Comparison of ENCODE assay signal across 1 cellular context in the genomic region with DNA sequence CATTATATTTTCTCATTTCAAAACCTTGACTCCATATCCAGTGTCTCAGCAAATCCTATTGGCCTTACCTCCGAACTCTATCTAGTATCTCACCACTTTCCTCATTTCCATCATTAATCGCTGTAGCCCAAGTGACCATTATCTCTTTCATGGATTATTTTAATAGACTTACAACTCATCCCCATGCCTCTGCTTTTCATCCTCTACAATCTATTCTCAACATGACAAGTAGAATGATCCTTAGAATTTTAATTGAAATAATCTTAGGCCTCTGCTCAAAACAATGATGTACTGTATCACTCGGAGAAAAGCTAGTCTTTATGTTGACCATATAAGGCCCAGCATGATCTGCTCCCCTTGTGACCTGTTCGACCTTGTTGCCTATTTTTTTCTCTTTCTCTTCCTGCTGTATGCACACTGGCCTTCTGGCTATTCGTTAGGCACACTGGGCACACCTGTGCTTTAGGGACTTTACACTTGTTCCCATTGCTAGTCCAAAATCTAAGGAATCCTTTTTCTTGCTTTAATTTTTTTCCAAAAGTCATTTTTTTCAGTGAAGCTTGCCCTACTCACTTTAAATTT.
TF ChIP-seq lines count a peak whose summit lies in the region.

No MANE protein-coding gene starts in this region.

TF ChIP-seq in HepG2, 621 proteins besides CTCF, POLR2A, EP300 and RAD21:
- TF ChIP-seq, protein P1, sequence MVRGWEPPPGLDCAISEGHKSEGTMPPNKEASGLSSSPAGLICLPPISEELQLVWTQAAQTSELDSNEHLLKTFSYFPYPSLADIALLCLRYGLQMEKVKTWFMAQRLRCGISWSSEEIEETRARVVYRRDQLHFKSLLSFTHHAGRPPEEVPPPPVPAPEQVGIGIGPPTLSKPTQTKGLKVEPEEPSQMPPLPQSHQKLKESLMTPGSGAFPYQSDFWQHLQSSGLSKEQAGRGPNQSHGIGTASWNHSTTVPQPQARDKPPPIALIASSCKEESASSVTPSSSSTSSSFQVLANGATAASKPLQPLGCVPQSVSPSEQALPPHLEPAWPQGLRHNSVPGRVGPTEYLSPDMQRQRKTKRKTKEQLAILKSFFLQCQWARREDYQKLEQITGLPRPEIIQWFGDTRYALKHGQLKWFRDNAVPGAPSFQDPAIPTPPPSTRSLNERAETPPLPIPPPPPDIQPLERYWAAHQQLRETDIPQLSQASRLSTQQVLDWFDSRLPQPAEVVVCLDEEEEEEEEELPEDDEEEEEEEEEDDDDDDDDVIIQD (CRISPR knock-in tag; IDR thresholded peaks at IDR 0.05; ENCODE audit: low read depth) = 0 out of 2 replicates have a peak, but pooled peaks have one; percentile 35
- TF ChIP-seq, protein P2, sequence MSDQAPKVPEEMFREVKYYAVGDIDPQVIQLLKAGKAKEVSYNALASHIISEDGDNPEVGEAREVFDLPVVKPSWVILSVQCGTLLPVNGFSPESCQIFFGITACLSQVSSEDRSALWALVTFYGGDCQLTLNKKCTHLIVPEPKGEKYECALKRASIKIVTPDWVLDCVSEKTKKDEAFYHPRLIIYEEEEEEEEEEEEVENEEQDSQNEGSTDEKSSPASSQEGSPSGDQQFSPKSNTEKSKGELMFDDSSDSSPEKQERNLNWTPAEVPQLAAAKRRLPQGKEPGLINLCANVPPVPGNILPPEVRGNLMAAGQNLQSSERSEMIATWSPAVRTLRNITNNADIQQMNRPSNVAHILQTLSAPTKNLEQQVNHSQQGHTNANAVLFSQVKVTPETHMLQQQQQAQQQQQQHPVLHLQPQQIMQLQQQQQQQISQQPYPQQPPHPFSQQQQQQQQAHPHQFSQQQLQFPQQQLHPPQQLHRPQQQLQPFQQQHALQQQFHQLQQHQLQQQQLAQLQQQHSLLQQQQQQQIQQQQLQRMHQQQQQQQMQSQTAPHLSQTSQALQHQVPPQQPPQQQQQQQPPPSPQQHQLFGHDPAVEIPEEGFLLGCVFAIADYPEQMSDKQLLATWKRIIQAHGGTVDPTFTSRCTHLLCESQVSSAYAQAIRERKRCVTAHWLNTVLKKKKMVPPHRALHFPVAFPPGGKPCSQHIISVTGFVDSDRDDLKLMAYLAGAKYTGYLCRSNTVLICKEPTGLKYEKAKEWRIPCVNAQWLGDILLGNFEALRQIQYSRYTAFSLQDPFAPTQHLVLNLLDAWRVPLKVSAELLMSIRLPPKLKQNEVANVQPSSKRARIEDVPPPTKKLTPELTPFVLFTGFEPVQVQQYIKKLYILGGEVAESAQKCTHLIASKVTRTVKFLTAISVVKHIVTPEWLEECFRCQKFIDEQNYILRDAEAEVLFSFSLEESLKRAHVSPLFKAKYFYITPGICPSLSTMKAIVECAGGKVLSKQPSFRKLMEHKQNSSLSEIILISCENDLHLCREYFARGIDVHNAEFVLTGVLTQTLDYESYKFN (CRISPR knock-in tag; conservative IDR thresholded peaks at IDR 0.05) = 0 out of 2 replicates have a peak, but pooled peaks have one; percentile 11
- TF ChIP-seq NR2F6 (IDR thresholded peaks at IDR 0.05) (peak; percentile 54; the same call in 1 of the 2 replicates), NR2F6 (CRISPR knock-in tag; IDR thresholded peaks at IDR 0.05) (peak; percentile 76), ZBTB7B (CRISPR knock-in tag; IDR thresholded peaks at IDR 0.05) (no peak), JDP2 (CRISPR knock-in tag; IDR thresholded peaks at IDR 0.05; ENCODE audit: borderline replicate concordance) (no peak), ELF3 (CRISPR knock-in tag; IDR thresholded peaks at IDR 0.05) (peak; percentile 74), HCFC1 (IDR thresholded peaks at IDR 0.05; ENCODE audit: low read depth, low read length) (no peak), MED8 (CRISPR knock-in tag; IDR thresholded peaks at IDR 0.05; ENCODE audit: insufficient replicate concordance) (no peak), POLR2AphosphoS5 (IDR thresholded peaks at IDR 0.05; ENCODE audit: low read depth, low read length) (0 out of 2 replicates have a peak, but pooled peaks have one; percentile 6), ESRRA (CRISPR knock-in tag; IDR thresholded peaks at IDR 0.05; ENCODE audit: low read depth) (peak; percentile 76; the same call in 1 of the 2 replicates), HMGA1 (CRISPR knock-in tag; conservative IDR thresholded peaks at IDR 0.05) (no peak), ZNF550 (CRISPR knock-in tag; IDR thresholded peaks at IDR 0.05; ENCODE audit: borderline replicate concordance) (no peak), KAT8 (CRISPR knock-in tag; IDR thresholded peaks at IDR 0.05) (0 out of 2 replicates have a peak, but pooled peaks have one; percentile 7), CAMTA2 (CRISPR knock-in tag; IDR thresholded peaks at IDR 0.05; ENCODE audit: borderline replicate concordance) (no peak), SRF (IDR thresholded peaks at IDR 0.05; ENCODE audit: low read depth, low read length) (peak; percentile 72), ZKSCAN8 (CRISPR knock-in tag; IDR thresholded peaks at IDR 0.05; ENCODE audit: borderline replicate concordance) (peak; percentile 38; the same call in 1 of the 2 replicates), ZFX (CRISPR knock-in tag; IDR thresholded peaks at IDR 0.05; ENCODE audit: low read depth) (peak; percentile 44; the same call in 1 of the 2 replicates), GATAD2A (CRISPR knock-in tag; IDR thresholded peaks at IDR 0.05) (peak; percentile 6; the same call in 1 of the 2 replicates), SP1 (IDR thresholded peaks at IDR 0.05) (no peak), SP1 (CRISPR knock-in tag; IDR thresholded peaks at IDR 0.05) (no peak), NR2F1 (CRISPR knock-in tag; IDR thresholded peaks at IDR 0.05) (peak; percentile 63 to 66; a peak in 3 of 4 replicates), RXRB (CRISPR knock-in tag; IDR thresholded peaks at IDR 0.05; ENCODE audit: borderline replicate concordance) (0 out of 2 replicates have a peak, but pooled peaks have one; percentile 19)
- TF ChIP-seq, protein P3, sequence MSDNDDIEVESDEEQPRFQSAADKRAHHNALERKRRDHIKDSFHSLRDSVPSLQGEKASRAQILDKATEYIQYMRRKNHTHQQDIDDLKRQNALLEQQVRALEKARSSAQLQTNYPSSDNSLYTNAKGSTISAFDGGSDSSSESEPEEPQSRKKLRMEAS (IDR thresholded peaks at IDR 0.05) = no peak
- TF ChIP-seq, protein P4, sequence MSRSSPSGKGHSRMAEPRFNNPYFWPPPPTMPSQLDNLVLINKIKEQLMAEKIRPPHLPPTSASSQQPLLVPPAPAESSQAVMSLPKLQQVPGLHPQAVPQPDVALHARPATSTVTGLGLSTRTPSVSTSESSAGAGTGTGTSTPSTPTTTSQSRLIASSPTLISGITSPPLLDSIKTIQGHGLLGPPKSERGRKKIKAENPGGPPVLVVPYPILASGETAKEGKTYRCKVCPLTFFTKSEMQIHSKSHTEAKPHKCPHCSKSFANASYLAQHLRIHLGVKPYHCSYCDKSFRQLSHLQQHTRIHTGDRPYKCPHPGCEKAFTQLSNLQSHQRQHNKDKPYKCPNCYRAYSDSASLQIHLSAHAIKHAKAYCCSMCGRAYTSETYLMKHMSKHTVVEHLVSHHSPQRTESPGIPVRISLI (CRISPR knock-in tag; IDR thresholded peaks at IDR 0.05; ENCODE audit: borderline replicate concordance) = peak; percentile 70; the same call in 1 of the 2 replicates
- TF ChIP-seq, protein P5, sequence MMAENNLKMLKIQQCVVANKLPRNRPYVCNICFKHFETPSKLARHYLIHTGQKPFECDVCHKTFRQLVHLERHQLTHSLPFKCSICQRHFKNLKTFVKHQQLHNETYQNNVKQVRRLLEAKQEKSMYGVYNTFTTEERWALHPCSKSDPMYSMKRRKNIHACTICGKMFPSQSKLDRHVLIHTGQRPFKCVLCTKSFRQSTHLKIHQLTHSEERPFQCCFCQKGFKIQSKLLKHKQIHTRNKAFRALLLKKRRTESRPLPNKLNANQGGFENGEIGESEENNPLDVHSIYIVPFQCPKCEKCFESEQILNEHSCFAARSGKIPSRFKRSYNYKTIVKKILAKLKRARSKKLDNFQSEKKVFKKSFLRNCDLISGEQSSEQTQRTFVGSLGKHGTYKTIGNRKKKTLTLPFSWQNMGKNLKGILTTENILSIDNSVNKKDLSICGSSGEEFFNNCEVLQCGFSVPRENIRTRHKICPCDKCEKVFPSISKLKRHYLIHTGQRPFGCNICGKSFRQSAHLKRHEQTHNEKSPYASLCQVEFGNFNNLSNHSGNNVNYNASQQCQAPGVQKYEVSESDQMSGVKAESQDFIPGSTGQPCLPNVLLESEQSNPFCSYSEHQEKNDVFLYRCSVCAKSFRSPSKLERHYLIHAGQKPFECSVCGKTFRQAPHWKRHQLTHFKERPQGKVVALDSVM (CRISPR knock-in tag; IDR thresholded peaks at IDR 0.05) = no peak
- TF ChIP-seq, protein P6, sequence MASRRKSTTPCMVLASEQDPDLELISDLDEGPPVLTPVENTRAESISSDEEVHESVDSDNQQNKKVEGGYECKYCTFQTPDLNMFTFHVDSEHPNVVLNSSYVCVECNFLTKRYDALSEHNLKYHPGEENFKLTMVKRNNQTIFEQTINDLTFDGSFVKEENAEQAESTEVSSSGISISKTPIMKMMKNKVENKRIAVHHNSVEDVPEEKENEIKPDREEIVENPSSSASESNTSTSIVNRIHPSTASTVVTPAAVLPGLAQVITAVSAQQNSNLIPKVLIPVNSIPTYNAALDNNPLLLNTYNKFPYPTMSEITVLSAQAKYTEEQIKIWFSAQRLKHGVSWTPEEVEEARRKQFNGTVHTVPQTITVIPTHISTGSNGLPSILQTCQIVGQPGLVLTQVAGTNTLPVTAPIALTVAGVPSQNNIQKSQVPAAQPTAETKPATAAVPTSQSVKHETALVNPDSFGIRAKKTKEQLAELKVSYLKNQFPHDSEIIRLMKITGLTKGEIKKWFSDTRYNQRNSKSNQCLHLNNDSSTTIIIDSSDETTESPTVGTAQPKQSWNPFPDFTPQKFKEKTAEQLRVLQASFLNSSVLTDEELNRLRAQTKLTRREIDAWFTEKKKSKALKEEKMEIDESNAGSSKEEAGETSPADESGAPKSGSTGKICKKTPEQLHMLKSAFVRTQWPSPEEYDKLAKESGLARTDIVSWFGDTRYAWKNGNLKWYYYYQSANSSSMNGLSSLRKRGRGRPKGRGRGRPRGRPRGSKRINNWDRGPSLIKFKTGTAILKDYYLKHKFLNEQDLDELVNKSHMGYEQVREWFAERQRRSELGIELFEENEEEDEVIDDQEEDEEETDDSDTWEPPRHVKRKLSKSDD (CRISPR knock-in tag; IDR thresholded peaks at IDR 0.05; ENCODE audit: low read depth) = no peak
